In the genomic region with DNA sequence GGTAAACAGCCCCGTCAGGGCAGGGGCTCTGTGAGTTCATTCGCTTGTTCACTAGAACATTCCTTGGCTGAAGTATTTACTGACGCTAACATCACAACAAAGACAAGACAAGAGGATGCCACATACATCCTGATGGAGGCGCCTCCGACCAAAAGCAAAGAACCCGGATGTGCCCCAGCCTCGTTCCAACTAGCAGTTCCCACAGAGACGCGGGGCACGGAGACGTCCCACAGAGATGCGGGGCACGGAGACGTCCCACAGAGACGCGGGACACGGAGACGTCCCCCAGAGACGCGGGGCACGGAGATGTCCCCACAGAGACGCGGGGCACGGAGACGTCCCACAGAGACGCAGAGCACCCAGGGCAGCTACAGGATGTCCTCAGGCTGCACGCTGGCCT, we compare ENCODE assay signal across 1 cellular context.
TF ChIP-seq lines count a peak whose summit lies in the region.

No MANE protein-coding gene starts in this region.

TF ChIP-seq in H1, 55 proteins besides CTCF, POLR2A, EP300 and RAD21:
- TF ChIP-seq POLR2AphosphoS5 (IDR thresholded peaks at IDR 0.05; ENCODE audit: low read depth, low read length) (no peak), PHF8 (conservative IDR thresholded peaks at IDR 0.05; ENCODE audit: low read depth, low read length) (no peak), KDM5A (IDR thresholded peaks at IDR 0.05; ENCODE audit: low read length) (no peak), YY1 (IDR thresholded peaks at IDR 0.05; ENCODE audit: low read depth, low read length) (no peak), BRCA1 (IDR thresholded peaks at IDR 0.05; ENCODE audit: low read depth, low read length) (no peak), RFX5 (IDR thresholded peaks at IDR 0.05; ENCODE audit: borderline replicate concordance, low read depth, low read length) (no peak), KDM4A (IDR thresholded peaks at IDR 0.05; ENCODE audit: low read depth, low read length, severe bottlenecking) (no peak), SIX5 (IDR thresholded peaks at IDR 0.05; ENCODE audit: low read depth, low read length) (no peak), NRF1 (IDR thresholded peaks at IDR 0.05; ENCODE audit: low read depth, low read length) (no peak), POU5F1 (IDR thresholded peaks at IDR 0.05; ENCODE audit: low read depth, low read length) (no peak), CBX5 (IDR thresholded peaks at IDR 0.05; ENCODE audit: low read depth, low read length) (no peak), CEBPB (IDR thresholded peaks at IDR 0.05; ENCODE audit: low read depth, low read length) (no peak), RNF2 (IDR thresholded peaks at IDR 0.05; ENCODE audit: borderline replicate concordance, low read depth, low read length, missing control alignments, poor library complexity, severe bottlenecking) (no peak), TBP (IDR thresholded peaks at IDR 0.05; ENCODE audit: low read depth, low read length) (no peak), HDAC6 (IDR thresholded peaks at IDR 0.05; ENCODE audit: low read depth, low read length) (no peak), ZNF274 (IDR thresholded peaks at IDR 0.05; ENCODE audit: borderline replicate concordance, extremely low read depth, low read length) (no peak), JUND (IDR thresholded peaks at IDR 0.05; ENCODE audit: low read length) (no peak), TCF12 (IDR thresholded peaks at IDR 0.05; ENCODE audit: low read depth, low read length) (no peak), TEAD4 (IDR thresholded peaks at IDR 0.05; ENCODE audit: low read depth, low read length) (no peak)
- TF ChIP-seq, protein P1, sequence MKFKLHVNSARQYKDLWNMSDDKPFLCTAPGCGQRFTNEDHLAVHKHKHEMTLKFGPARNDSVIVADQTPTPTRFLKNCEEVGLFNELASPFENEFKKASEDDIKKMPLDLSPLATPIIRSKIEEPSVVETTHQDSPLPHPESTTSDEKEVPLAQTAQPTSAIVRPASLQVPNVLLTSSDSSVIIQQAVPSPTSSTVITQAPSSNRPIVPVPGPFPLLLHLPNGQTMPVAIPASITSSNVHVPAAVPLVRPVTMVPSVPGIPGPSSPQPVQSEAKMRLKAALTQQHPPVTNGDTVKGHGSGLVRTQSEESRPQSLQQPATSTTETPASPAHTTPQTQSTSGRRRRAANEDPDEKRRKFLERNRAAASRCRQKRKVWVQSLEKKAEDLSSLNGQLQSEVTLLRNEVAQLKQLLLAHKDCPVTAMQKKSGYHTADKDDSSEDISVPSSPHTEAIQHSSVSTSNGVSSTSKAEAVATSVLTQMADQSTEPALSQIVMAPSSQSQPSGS (IDR thresholded peaks at IDR 0.05; ENCODE audit: low read length), result no peak
